ENCODE assay signal across 11 cellular contexts in the genomic region with DNA sequence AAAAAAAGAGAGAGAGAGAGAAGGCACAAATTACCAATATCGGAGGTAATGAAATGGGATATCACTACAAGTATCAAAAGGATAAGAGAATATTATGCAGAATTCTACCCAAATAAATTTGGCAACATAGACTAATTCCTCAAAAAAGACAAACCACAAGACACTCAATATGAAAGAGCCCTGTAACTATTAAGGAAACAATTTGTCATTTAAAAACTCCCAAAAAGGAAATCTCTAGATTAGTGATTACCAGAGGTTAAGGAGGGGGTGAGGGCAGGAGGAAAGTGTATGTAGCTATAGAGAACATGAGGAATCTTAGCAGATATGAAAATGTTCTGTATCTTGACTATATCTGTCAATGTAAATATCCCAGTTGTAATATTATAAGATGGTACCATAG. TPM values are rescaled to one million over a fixed set of nuclear protein-coding genes. Genes with fewer than 3 reads are reported as not detected.
A peak's percentile ranks its signal among the peaks of the same experiment; 100 is the strongest.
DNase-seq lines count a peak whose midpoint lies in the region; ATAC-seq and TF ChIP-seq lines count a peak whose summit lies in the region.
"Had no signal": no experiment of that assay in that cellular context is flagged by ENCODE, and none has a peak within 500 bp of the region (broad histone marks: within the 10 kb centered on the region; RNA-seq: fewer than 3 reads in every experiment).

No MANE protein-coding gene starts in this region.

- no peaks in the 10 kb centered on the region for H3K9me3 Mint-ChIP-seq in activated CD4-positive, alpha-beta T cell treated with anti-CD3 and anti-CD28 coated beads, Interleukin-2, amount 10 ng/mL, durations not matched to agents 24 days and 14 days
- H3K9me3 Mint-ChIP-seq in neural progenitor cell (no peaks in the 10 kb centered on the region), T-cell (no peaks in the 10 kb centered on the region)

- H3K36me3 Mint-ChIP-seq in activated CD4-positive, alpha-beta T cell treated with anti-CD3 and anti-CD28 coated beads, Interleukin-2, amount 10 ng/mL, durations not matched to agents 24 days and 14 days (ENCODE audit: low read depth): peaks cover 61% of the 10 kb centered on the region
- H3K36me3 Mint-ChIP-seq in neural progenitor cell (peaks cover 15% of the 10 kb centered on the region), T-cell (peaks cover 47% of the 10 kb centered on the region)

- no peaks in the 10 kb centered on the region for H3K79me2 ChIP-seq in neural progenitor cell (ENCODE audit: low read depth)

- ATAC-seq in GM21717 (IDR thresholded peaks at IDR 0.05; ENCODE audit: unreplicated experiment) (peak; percentile 59), HG03469 (IDR thresholded peaks at IDR 0.05; ENCODE audit: unreplicated experiment) (peak; percentile 48), T-cell (replicated peaks in 1 of 4) (no peak)
- ATAC-seq: A549 had no signal

- H3K4me2 ChIP-seq in neural progenitor cell: no peak overlapping the region
- H3K4me2 ChIP-seq: A549 had no signal

- peaks cover 12% of the 10 kb centered on the region for H3K4me1 ChIP-seq in neural progenitor cell

- no peak overlapping the region for H3K9ac ChIP-seq in neural progenitor cell

- no peak overlapping the region for H2AFZ ChIP-seq in neural progenitor cell (replicated peaks)

- WGBS in lower leg skin, 2 donors: 30 to 100% methylated on average over 1 of the region's 1 CpG

- no peak for DNase-seq in activated CD4-positive, alpha-beta T cell treated with anti-CD3 and anti-CD28 coated beads, Interleukin-2, amount 10 ng/mL, durations not matched to agents 24 days and 14 days
- no peak for DNase-seq in activated CD4-positive, alpha-beta T cell treated with anti-CD3 and anti-CD28 coated beads for 4 hours
- no peak for DNase-seq in neural progenitor cell (ENCODE audit: low spot score)
- no peak for DNase-seq in lower leg skin (ENCODE audit: low spot score in 2 of 2)
- no peak for DNase-seq in DMS79 (lab: John Stamatoyannopoulos, UW)
- no peak for DNase-seq in T-cell
- DNase-seq: tibial artery had no signal

- peaks cover 33% of the 10 kb centered on the region for H3K27me3 Mint-ChIP-seq in activated CD4-positive, alpha-beta T cell treated with anti-CD3 and anti-CD28 coated beads, Interleukin-2, amount 10 ng/mL, durations not matched to agents 24 days and 14 days
- no peaks in the 10 kb centered on the region for H3K27me3 Mint-ChIP-seq in neural progenitor cell (ENCODE audit: insufficient read depth, low read depth)
- no peaks in the 10 kb centered on the region for H3K27me3 Mint-ChIP-seq in T-cell

- no peaks in the 10 kb centered on the region for H3K36me3 ChIP-seq in neural progenitor cell
- H3K36me3 ChIP-seq: tibial artery had no signal

- H4K20me1 ChIP-seq in neural progenitor cell (ENCODE audit: low read depth): peaks cover 18% of the 10 kb centered on the region

- no peak overlapping the region for H3K27ac ChIP-seq in neural progenitor cell
- H3K27ac ChIP-seq: A549, tibial artery had no signal

- no peaks in the 10 kb centered on the region for H3K27me3 ChIP-seq in neural progenitor cell
- H3K27me3 ChIP-seq: tibial artery had no signal

- peak overlapping the region; percentile 10 for H3K4me3 Mint-ChIP-seq in activated CD4-positive, alpha-beta T cell treated with anti-CD3 and anti-CD28 coated beads, Interleukin-2, amount 10 ng/mL, durations not matched to agents 24 days and 14 days
- H3K4me3 Mint-ChIP-seq in neural progenitor cell: no peak overlapping the region
- H3K4me3 Mint-ChIP-seq in T-cell: peak overlapping the region in 1 of 3 donors; percentile 78

- no peaks in the 10 kb centered on the region for H3K9me3 ChIP-seq in neural progenitor cell (ENCODE audit: low read depth)
- H3K9me3 ChIP-seq: A549, tibial artery had no signal

- peaks cover 28% of the 10 kb centered on the region for H3K4me1 Mint-ChIP-seq in activated CD4-positive, alpha-beta T cell treated with anti-CD3 and anti-CD28 coated beads, Interleukin-2, amount 10 ng/mL, durations not matched to agents 24 days and 14 days
- H3K4me1 Mint-ChIP-seq in neural progenitor cell (peaks cover 71% of the 10 kb centered on the region), T-cell (peaks cover 46 to 54% (median 52%) of the 10 kb centered on the region in 3 donors)

- no peak for TF ChIP-seq POLR2A in lower leg skin (IDR thresholded peaks at IDR 0.05)

- CTCF ChIA-PET in T-cell (lab: Charles Lee): interaction anchor here (0.5 to 3.3 kb wide), 5 partner anchors 41 to 268 kb away, joined by 3 to 23 read pairs (median 4); a partner anchor contains a TSS

- H3K27ac Mint-ChIP-seq in activated CD4-positive, alpha-beta T cell treated with anti-CD3 and anti-CD28 coated beads, Interleukin-2, amount 10 ng/mL, durations not matched to agents 24 days and 14 days: peak overlapping the region; percentile 31
- H3K27ac Mint-ChIP-seq in neural progenitor cell (peak overlapping the region; percentile 4), T-cell (peak overlapping the region in 1 of 2 donors; percentile 12)

- POLR2A ChIA-PET in T-cell (lab: Charles Lee): no interaction called here

- intact Hi-C loops in activated CD4-positive, alpha-beta T cell treated with anti-CD3 and anti-CD28 coated beads, Interleukin-2, amount 10 ng/mL, durations not matched to agents 24 days and 14 days (cut with micrococcal nuclease): loop anchor here (1.0 kb wide), 3 partner anchors 23 to 60 kb away; a partner anchor contains a TSS
- intact Hi-C loops in lower leg skin (cut with DNase I; ENCODE audit: low total_unique reads): no loop called here

- H3F3A ChIP-seq in neural progenitor cell (ENCODE audit: low read depth): peaks cover 3% of the 10 kb centered on the region

- TF ChIP-seq CTCF in neural progenitor cell (IDR thresholded peaks at IDR 0.05) (no peak), lower leg skin (IDR thresholded peaks at IDR 0.05) (no peak)

- H3K4me3 ChIP-seq in neural progenitor cell (no peak overlapping the region), lower leg skin (ENCODE audit: low read depth, poor library complexity, severe bottlenecking) (no peak overlapping the region)
- H3K4me3 ChIP-seq: A549, skin epidermis, tibial artery had no signal

RNA-seq across cellular contexts. Expression of a gene that starts 54.0 kb away (rescaled TPM):
- total RNA-seq in activated CD4-positive, alpha-beta T cell treated with anti-CD3 and anti-CD28 coated beads, Interleukin-2, amount 10 ng/mL, durations not matched to agents 24 days and 14 days: 33.7 and 38.9 TPM in 2 replicates
- total RNA-seq in neural progenitor cell (ENCODE audit: low replicate concordance) (134 and 159 TPM in 2 replicates), lower leg skin (10 to 100 TPM; 43.1 to 52.3 (median 49.5) TPM), T-cell (10 to 100 TPM; 30.8 to 36.5 (median 34.2) TPM)

Comparison
In these comparisons a context has a peak if more than half of its experiments do, and no peak if none do; other contexts are left out.
1. ATAC-seq: peak in GM21717 (single experiment) and HG03469 (single experiment); none in T-cell (0 of 4).